1 cellular context compared by ENCODE assay signal in the genomic region with DNA sequence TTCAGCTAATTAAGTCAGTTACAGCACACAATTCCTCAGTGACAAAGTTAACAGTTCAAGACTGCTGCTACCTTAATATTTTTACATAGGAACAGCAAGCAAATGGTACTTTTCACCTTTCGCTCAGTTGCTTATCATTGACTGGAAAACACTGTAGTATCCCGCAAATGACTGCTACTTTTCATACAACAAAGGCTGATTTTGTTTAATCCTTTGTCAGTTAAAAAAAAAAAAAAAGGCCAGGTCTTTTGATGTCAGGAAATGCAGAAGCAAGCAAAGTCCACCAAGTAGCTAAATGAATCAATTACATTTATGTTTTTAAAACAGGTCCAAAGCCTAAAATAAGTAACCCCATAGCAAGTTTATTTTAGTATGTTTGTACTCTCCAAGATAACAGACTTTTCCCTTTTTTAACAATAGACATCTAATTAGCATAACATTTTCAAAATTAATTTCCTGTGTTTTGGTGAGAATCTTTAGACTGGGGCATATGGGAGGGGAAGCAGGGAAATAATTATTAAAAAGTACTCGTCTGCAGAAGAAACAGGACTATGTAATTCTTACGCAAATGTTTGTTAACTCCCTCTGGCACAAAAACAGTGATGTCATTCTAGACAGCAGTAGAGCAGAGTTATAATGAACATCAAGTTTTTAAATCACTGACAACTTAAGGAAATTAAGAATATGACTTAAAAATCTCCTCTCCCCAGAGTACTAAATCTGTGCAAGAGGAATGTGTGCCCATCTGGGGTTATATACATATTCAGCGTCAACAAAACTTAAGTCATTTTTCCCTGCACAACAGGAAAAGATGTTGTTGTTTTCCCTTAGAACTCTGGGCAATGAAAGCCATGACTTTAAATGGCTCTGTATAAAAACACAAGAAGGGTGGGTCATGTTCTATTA.
TF ChIP-seq lines count a peak whose summit lies in the region.

No MANE protein-coding gene starts in this region.

TF ChIP-seq in HepG2, 621 proteins besides CTCF, POLR2A, EP300 and RAD21 (continued from another document and continues in another):
- TF ChIP-seq ZSCAN29 (CRISPR knock-in tag; conservative IDR thresholded peaks at IDR 0.05) (0 out of 2 replicates have a peak, but pooled peaks have one; percentile 34), ZNF251 (CRISPR knock-in tag; IDR thresholded peaks at IDR 0.05) (no peak), HHEX (CRISPR knock-in tag; IDR thresholded peaks at IDR 0.05) (no peak), ZNF101 (CRISPR knock-in tag; IDR thresholded peaks at IDR 0.05; ENCODE audit: borderline replicate concordance, low read depth) (no peak), THRA (CRISPR knock-in tag; IDR thresholded peaks at IDR 0.05; ENCODE audit: borderline replicate concordance) (no peak), GATA4 (IDR thresholded peaks at IDR 0.05; ENCODE audit: borderline replicate concordance, low read depth) (peak; percentile 29; the same call in 1 of the 2 replicates), KLF12 (CRISPR knock-in tag; IDR thresholded peaks at IDR 0.05; ENCODE audit: borderline replicate concordance) (no peak), PITX1 (CRISPR knock-in tag; IDR thresholded peaks at IDR 0.05) (peak; percentile 19; the same call in 1 of the 2 replicates), ZNF282 (IDR thresholded peaks at IDR 0.05; ENCODE audit: partially characterized antibody) (no peak), ZNF143 (CRISPR knock-in tag; IDR thresholded peaks at IDR 0.05) (no peak), ZNF720 (CRISPR knock-in tag; IDR thresholded peaks at IDR 0.05) (no peak), ZMYM4 (CRISPR knock-in tag; IDR thresholded peaks at IDR 0.05) (no peak), HOXA5 (CRISPR knock-in tag; IDR thresholded peaks at IDR 0.05) (no peak), FOXA3 (CRISPR knock-in tag; IDR thresholded peaks at IDR 0.05) (peak; percentile 5; the same call in 1 of the 2 replicates), HNRNPK (IDR thresholded peaks at IDR 0.05; ENCODE audit: low read depth, low read length, poor library complexity, severe bottlenecking) (no peak), PHF20 (CRISPR knock-in tag; IDR thresholded peaks at IDR 0.05) (no peak), TBX3 (IDR thresholded peaks at IDR 0.05; ENCODE audit: borderline replicate concordance) (no peak), ZNF296 (CRISPR knock-in tag; conservative IDR thresholded peaks at IDR 0.05) (no peak), NFIC (IDR thresholded peaks at IDR 0.05; ENCODE audit: low read length) (peak; percentile 87; the same call in 1 of the 2 replicates), ZFP36 (IDR thresholded peaks at IDR 0.05; ENCODE audit: borderline replicate concordance, low read depth, low read length, partially characterized antibody) (no peak), TFAP4 (IDR thresholded peaks at IDR 0.05; ENCODE audit: borderline replicate concordance, low read depth) (no peak), ZNF256 (CRISPR knock-in tag; conservative IDR thresholded peaks at IDR 0.05) (no peak), ZBTB7A (CRISPR knock-in tag; IDR thresholded peaks at IDR 0.05) (no peak), CEBPG (CRISPR knock-in tag; IDR thresholded peaks at IDR 0.05) (peak; percentile 71), MXD4 (CRISPR knock-in tag; IDR thresholded peaks at IDR 0.05) (no peak), TIGD3 (CRISPR knock-in tag; IDR thresholded peaks at IDR 0.05; ENCODE audit: borderline replicate concordance) (no peak), SUZ12 (IDR thresholded peaks at IDR 0.05; ENCODE audit: low read depth, low read length) (no peak), CREBL2 (CRISPR knock-in tag; IDR thresholded peaks at IDR 0.05; ENCODE audit: borderline replicate concordance) (no peak), TARDBP (CRISPR knock-in tag; IDR thresholded peaks at IDR 0.05) (0 out of 2 replicates have a peak, but pooled peaks have one; percentile 32), SMYD3 (CRISPR knock-in tag; IDR thresholded peaks at IDR 0.05) (no peak), ARID3A (IDR thresholded peaks at IDR 0.05; ENCODE audit: low read depth, low read length) (peak; percentile 47; the same call in 1 of the 2 replicates), ZNF207 (IDR thresholded peaks at IDR 0.05; ENCODE audit: borderline replicate concordance) (no peak), ZNF496 (CRISPR knock-in tag; IDR thresholded peaks at IDR 0.05; ENCODE audit: insufficient replicate concordance) (no peak), ZNF891 (CRISPR knock-in tag; IDR thresholded peaks at IDR 0.05) (no peak), ZNF713 (CRISPR knock-in tag; IDR thresholded peaks at IDR 0.05) (no peak), ISL2 (CRISPR knock-in tag; IDR thresholded peaks at IDR 0.05) (peak; percentile 46; the same call in 1 of the 2 replicates), ZNF780A (CRISPR knock-in tag; IDR thresholded peaks at IDR 0.05) (no peak), DNMT3B (CRISPR knock-in tag; conservative IDR thresholded peaks at IDR 0.05) (no peak), SOX6 (IDR thresholded peaks at IDR 0.05) (no peak), SOX6 (CRISPR knock-in tag; IDR thresholded peaks at IDR 0.05) (peak; percentile 80), SCMH1 (CRISPR knock-in tag; IDR thresholded peaks at IDR 0.05; ENCODE audit: borderline replicate concordance) (no peak), SATB2 (CRISPR knock-in tag; IDR thresholded peaks at IDR 0.05) (no peak), RARA (CRISPR knock-in tag; IDR thresholded peaks at IDR 0.05) (peak; percentile 18; the same call in 1 of the 2 replicates), IRF2 (CRISPR knock-in tag; IDR thresholded peaks at IDR 0.05) (0 out of 2 replicates have a peak, but pooled peaks have one; percentile 20), ZBTB21 (CRISPR knock-in tag; IDR thresholded peaks at IDR 0.05) (peak; percentile 62; the same call in 1 of the 2 replicates), ZNF879 (CRISPR knock-in tag; IDR thresholded peaks at IDR 0.05) (no peak), RFX3 (CRISPR knock-in tag; IDR thresholded peaks at IDR 0.05) (no peak), ZNF33A (CRISPR knock-in tag; IDR thresholded peaks at IDR 0.05; ENCODE audit: borderline replicate concordance) (no peak)
- TF ChIP-seq, protein P1, sequence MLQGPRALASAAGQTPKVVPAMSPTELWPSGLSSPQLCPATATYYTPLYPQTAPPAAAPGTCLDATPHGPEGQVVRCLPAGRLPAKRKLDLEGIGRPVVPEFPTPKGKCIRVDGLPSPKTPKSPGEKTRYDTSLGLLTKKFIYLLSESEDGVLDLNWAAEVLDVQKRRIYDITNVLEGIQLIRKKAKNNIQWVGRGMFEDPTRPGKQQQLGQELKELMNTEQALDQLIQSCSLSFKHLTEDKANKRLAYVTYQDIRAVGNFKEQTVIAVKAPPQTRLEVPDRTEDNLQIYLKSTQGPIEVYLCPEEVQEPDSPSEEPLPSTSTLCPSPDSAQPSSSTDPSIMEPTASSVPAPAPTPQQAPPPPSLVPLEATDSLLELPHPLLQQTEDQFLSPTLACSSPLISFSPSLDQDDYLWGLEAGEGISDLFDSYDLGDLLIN (CRISPR knock-in tag; IDR thresholded peaks at IDR 0.05; ENCODE audit: borderline replicate concordance), result no peak
- TF ChIP-seq, protein P2, sequence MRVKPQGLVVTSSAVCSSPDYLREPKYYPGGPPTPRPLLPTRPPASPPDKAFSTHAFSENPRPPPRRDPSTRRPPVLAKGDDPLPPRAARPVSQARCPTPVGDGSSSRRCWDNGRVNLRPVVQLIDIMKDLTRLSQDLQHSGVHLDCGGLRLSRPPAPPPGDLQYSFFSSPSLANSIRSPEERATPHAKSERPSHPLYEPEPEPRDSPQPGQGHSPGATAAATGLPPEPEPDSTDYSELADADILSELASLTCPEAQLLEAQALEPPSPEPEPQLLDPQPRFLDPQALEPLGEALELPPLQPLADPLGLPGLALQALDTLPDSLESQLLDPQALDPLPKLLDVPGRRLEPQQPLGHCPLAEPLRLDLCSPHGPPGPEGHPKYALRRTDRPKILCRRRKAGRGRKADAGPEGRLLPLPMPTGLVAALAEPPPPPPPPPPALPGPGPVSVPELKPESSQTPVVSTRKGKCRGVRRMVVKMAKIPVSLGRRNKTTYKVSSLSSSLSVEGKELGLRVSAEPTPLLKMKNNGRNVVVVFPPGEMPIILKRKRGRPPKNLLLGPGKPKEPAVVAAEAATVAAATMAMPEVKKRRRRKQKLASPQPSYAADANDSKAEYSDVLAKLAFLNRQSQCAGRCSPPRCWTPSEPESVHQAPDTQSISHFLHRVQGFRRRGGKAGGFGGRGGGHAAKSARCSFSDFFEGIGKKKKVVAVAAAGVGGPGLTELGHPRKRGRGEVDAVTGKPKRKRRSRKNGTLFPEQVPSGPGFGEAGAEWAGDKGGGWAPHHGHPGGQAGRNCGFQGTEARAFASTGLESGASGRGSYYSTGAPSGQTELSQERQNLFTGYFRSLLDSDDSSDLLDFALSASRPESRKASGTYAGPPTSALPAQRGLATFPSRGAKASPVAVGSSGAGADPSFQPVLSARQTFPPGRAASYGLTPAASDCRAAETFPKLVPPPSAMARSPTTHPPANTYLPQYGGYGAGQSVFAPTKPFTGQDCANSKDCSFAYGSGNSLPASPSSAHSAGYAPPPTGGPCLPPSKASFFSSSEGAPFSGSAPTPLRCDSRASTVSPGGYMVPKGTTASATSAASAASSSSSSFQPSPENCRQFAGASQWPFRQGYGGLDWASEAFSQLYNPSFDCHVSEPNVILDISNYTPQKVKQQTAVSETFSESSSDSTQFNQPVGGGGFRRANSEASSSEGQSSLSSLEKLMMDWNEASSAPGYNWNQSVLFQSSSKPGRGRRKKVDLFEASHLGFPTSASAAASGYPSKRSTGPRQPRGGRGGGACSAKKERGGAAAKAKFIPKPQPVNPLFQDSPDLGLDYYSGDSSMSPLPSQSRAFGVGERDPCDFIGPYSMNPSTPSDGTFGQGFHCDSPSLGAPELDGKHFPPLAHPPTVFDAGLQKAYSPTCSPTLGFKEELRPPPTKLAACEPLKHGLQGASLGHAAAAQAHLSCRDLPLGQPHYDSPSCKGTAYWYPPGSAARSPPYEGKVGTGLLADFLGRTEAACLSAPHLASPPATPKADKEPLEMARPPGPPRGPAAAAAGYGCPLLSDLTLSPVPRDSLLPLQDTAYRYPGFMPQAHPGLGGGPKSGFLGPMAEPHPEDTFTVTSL (CRISPR knock-in tag; IDR thresholded peaks at IDR 0.05; ENCODE audit: borderline replicate concordance), result 0 out of 2 replicates have a peak, but pooled peaks have one; percentile 55
- TF ChIP-seq, protein P3, sequence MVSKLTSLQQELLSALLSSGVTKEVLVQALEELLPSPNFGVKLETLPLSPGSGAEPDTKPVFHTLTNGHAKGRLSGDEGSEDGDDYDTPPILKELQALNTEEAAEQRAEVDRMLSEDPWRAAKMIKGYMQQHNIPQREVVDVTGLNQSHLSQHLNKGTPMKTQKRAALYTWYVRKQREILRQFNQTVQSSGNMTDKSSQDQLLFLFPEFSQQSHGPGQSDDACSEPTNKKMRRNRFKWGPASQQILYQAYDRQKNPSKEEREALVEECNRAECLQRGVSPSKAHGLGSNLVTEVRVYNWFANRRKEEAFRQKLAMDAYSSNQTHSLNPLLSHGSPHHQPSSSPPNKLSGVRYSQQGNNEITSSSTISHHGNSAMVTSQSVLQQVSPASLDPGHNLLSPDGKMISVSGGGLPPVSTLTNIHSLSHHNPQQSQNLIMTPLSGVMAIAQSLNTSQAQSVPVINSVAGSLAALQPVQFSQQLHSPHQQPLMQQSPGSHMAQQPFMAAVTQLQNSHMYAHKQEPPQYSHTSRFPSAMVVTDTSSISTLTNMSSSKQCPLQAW (CRISPR knock-in tag; IDR thresholded peaks at IDR 0.05), result no peak
- TF ChIP-seq, protein P4, sequence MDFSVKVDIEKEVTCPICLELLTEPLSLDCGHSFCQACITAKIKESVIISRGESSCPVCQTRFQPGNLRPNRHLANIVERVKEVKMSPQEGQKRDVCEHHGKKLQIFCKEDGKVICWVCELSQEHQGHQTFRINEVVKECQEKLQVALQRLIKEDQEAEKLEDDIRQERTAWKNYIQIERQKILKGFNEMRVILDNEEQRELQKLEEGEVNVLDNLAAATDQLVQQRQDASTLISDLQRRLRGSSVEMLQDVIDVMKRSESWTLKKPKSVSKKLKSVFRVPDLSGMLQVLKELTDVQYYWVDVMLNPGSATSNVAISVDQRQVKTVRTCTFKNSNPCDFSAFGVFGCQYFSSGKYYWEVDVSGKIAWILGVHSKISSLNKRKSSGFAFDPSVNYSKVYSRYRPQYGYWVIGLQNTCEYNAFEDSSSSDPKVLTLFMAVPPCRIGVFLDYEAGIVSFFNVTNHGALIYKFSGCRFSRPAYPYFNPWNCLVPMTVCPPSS (IDR thresholded peaks at IDR 0.05), result no peak
